ENCODE assay signal across 8 cellular contexts in the genomic region with DNA sequence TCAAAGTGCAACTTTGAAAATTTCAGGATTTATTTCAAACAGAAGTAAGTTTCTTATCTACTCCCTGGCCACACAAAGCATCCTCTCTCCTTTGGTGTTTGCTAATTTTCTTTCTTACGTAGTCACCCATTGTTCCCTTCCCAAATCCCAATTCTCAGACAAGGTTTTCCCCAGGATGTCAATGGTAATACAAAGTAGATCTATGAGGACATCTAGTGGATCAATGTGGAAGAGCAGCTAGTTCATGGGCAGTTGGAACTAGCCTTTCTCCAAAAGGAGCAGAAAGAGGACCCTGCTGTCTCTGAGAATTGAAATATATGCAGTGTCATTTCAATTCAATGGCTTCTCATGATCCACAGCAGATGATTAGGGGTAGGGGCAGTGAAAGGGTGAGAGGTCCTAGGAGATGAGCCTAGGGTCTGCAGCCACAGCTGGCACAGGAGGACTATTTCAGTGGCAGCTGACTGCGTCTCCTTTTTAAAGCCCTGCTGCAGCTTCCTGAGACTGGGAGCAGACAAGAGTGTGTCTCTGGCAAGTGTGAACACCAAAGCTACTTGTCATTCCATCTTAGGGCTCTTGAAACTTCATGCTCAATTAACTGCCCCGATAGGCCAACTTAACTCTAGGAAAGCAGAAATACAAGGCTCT.
A peak's percentile ranks its signal among the peaks of the same experiment; 100 is the strongest.
DNase-seq lines count a peak whose midpoint lies in the region; ATAC-seq and TF ChIP-seq lines count a peak whose summit lies in the region.

No MANE protein-coding gene starts in this region.

- H3K4me1 ChIP-seq in testis, result no peaks in the 10 kb centered on the region

- WGBS in testis, 2 donors, result 69 to 70% methylated on average over 3 of the region's 3 CpGs

- ATAC-seq in HG02840 (IDR thresholded peaks at IDR 0.05; ENCODE audit: low FRiP score, unreplicated experiment), result no peak

- in situ Hi-C loops in GM13976 (cut with MboI; ENCODE audit: low sequenced_read_pairs, unreplicated experiment), result no loop called here

- no peaks in the 10 kb centered on the region for H3K27me3 ChIP-seq in testis

- TF ChIP-seq POLR2A in testis (IDR thresholded peaks at IDR 0.05), result no peak

- TF ChIP-seq CTCF in GM13976 (IDR thresholded peaks at IDR 0.05; ENCODE audit: borderline replicate concordance, control extremely low read depth, extremely low read depth, insufficient read depth, missing control alignments) (peak; percentile 61), testis (IDR thresholded peaks at IDR 0.05) (peak; percentile 58 to 74 (median 68))

- H3K4me3 ChIP-seq in testis, result no peak overlapping the region

- H3K36me3 ChIP-seq in testis (ENCODE audit: low read depth, missing control alignments), result no peaks in the 10 kb centered on the region

- H3K27ac ChIP-seq in testis, result no peak overlapping the region

- intact Hi-C loops in testis (cut with DNase I; ENCODE audit: low total_unique reads), result no loop called here

- no peaks in the 10 kb centered on the region for H3K9me3 ChIP-seq in testis

- DNase-seq in AG08396 (ENCODE audit: low spot score), result peak; percentile 53
- DNase-seq in GM13976 (ENCODE audit: low spot score), result peak; percentile 18
- peak; percentile 3 for DNase-seq in NCI-H1436 treated with DMSO at 0.1 percent for 48 hours (lab: John Stamatoyannopoulos, UW)
- DNase-seq in astrocyte of the hippocampus (ENCODE audit: low read depth, low spot score), result peak; percentile 80
- DNase-seq in iPS-NIHi11 (ENCODE audit: low spot score), result peak; percentile 76
- DNase-seq in testis, result peak; percentile 19
- DNase-seq in activated CD4-positive, CD25-positive, alpha-beta regulatory T cell (lab: John Stamatoyannopoulos, UW), result no peak

Comparison
In these comparisons a context has a peak if more than half of its experiments do, and no peak if none do; other contexts are left out.
1. DNase-seq: peak in AG08396 (single experiment), GM13976 (single experiment), NCI-H1436 treated with DMSO at 0.1 percent for 48 hours (single experiment), astrocyte of the hippocampus (single experiment), iPS-NIHi11 (single experiment) and testis (single experiment); none in activated CD4-positive, CD25-positive, alpha-beta regulatory T cell (0 of 4).